In the genomic region with DNA sequence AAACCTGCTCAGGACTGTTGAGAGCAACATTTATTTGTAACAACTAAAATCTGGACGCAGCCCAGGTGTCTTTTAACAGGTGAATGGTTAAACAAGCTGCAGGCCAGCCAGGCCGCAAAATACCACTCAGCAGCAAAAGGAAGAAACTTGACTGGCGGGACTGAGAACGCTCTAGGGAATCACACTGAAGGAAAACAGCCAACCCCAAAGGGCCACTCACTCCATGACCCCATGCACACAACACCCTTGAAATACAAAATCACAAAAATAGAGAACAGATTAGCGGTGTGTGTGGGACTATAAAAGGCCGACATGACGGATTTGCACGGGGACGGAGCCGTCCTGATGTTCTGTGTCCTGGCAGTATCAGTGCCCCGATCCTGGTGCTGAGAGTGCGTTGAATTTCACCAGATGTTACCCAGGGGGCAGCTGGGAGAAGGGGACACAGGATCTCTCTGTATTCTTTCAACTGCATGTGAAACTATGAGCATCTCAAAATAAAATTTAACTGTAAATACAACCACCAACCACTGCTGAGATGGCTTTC, we compare ENCODE assay signal across 8 cellular contexts. TPM values are rescaled to one million over a fixed set of nuclear protein-coding genes. Genes with fewer than 3 reads are reported as not detected.
DNase-seq lines count a peak whose midpoint lies in the region; ATAC-seq and TF ChIP-seq lines count a peak whose summit lies in the region.
"Had no signal": no experiment of that assay in that cellular context is flagged by ENCODE, and none has a peak within 500 bp of the region (broad histone marks: within the 10 kb centered on the region; RNA-seq: fewer than 3 reads in every experiment).

No MANE protein-coding gene starts in this region.

- no peaks in the 10 kb centered on the region; the same call in 1 of the 2 replicates for H3F3A ChIP-seq in GM23338 (replicated peaks; ENCODE audit: low read depth)

- TF ChIP-seq POLR2A in Peyer's patch (IDR thresholded peaks at IDR 0.05) (no peak), gastrocnemius medialis (IDR thresholded peaks at IDR 0.05) (no peak)

- 50% methylated on average over 12 of the region's 12 CpGs for WGBS in right cardiac atrium

- H3K9me2 ChIP-seq in GM23338 (ENCODE audit: insufficient read depth): no peaks in the 10 kb centered on the region

- H3K4me3 Mint-ChIP-seq in GM23338: no peak overlapping the region

- no peaks in the 10 kb centered on the region for H3K36me3 ChIP-seq in GM23338 (ENCODE audit: insufficient read depth)
- H3K36me3 ChIP-seq in Peyer's patch: peaks cover 0 to 23% (median 0%) of the 10 kb centered on the region in 3 donors
- H3K36me3 ChIP-seq in gastrocnemius medialis: no peaks in the 10 kb centered on the region

- H3K27me3 ChIP-seq in GM23338 (ENCODE audit: insufficient read depth) (peaks cover 96% of the 10 kb centered on the region), Peyer's patch (no peaks in the 10 kb centered on the region), right cardiac atrium (ENCODE audit: control insufficient read depth, insufficient read depth) (no peaks in the 10 kb centered on the region), gastrocnemius medialis (no peaks in the 10 kb centered on the region)

- peaks cover 83% of the 10 kb centered on the region for H4K20me1 ChIP-seq in GM23338 (replicated peaks; ENCODE audit: insufficient read depth)

- H3K9me3 Mint-ChIP-seq in GM23338: no peaks in the 10 kb centered on the region

- peak overlapping the region; percentile 15; the same call in 1 of the 2 replicates for H3K4me2 ChIP-seq in GM23338

- peaks cover 16% of the 10 kb centered on the region for H3K79me2 ChIP-seq in GM23338 (replicated peaks; ENCODE audit: insufficient read depth)

- no peak overlapping the region for H3K27ac Mint-ChIP-seq in GM23338

- H3K27me3 Mint-ChIP-seq in GM23338 (ENCODE audit: insufficient read depth, low read depth, poor library complexity): peaks cover 100% of the 10 kb centered on the region

- ATAC-seq in GM23338: no peak
- no peak for ATAC-seq in right cardiac atrium
- no peak for ATAC-seq in gastrocnemius medialis

- DNase-seq in GM23338 (ENCODE audit: low spot score) (no peak), Peyer's patch (peak in 2 of 3 donors; percentile 37 to 42), right cardiac atrium (peak in 1 of 3 donors; percentile 39), gastrocnemius medialis (no peak), SHP77 treated with DMSO at 0.1 percent for 48 hours (lab: John Stamatoyannopoulos, UW) (no peak), retina (no peak)
- DNase-seq in activated CD4-positive, alpha-beta T cell treated with anti-CD3 and anti-CD28 coated beads for 1 hour: no peak
- DNase-seq: NCI-H1436 treated with DMSO at 0.1 percent for 48 hours had no signal

- H3K4me3 ChIP-seq in GM23338 (no peak overlapping the region), Peyer's patch (no peak overlapping the region), right cardiac atrium (ENCODE audit: low read length) (peak overlapping the region; percentile 6), gastrocnemius medialis (peak overlapping the region in 2 of 4 donors; percentile 45 to 53)

- no peak overlapping the region for H2AFZ ChIP-seq in GM23338

- TF ChIP-seq CTCF in GM23338 (conservative IDR thresholded peaks at IDR 0.05; ENCODE audit: low read depth in 2 of 2) (no peak), Peyer's patch (IDR thresholded peaks at IDR 0.05) (no peak), gastrocnemius medialis (IDR thresholded peaks at IDR 0.05 in 4 of 5, conservative IDR thresholded peaks at IDR 0.05 in 1 of 5) (no peak)

- intact Hi-C loops in right cardiac atrium (cut with DNase I): no loop called here
- intact Hi-C loops in gastrocnemius medialis (cut with DNase I; ENCODE audit: low total_unique reads): no loop called here

- H3K4me1 Mint-ChIP-seq in GM23338: peaks cover 36% of the 10 kb centered on the region

- H3K27ac ChIP-seq in GM23338 (ENCODE audit: low read depth) (no peak overlapping the region), Peyer's patch (peak overlapping the region in 3 of 4 donors; percentile 67 to 74 (median 72)), right cardiac atrium (ENCODE audit: low read length) (peak overlapping the region; percentile 83), gastrocnemius medialis (peak overlapping the region; percentile 61 to 87 (median 79))

- peaks cover 34% of the 10 kb centered on the region for H3K36me3 Mint-ChIP-seq in GM23338 (ENCODE audit: low read depth)

- H3K4me1 ChIP-seq in GM23338 (ENCODE audit: insufficient read depth) (peaks cover 37% of the 10 kb centered on the region), Peyer's patch (peaks cover 13 to 64% (median 27%) of the 10 kb centered on the region in 4 donors), right cardiac atrium (ENCODE audit: control insufficient read depth, insufficient read depth, low read length) (peaks cover 23% of the 10 kb centered on the region), gastrocnemius medialis (peaks cover 56 to 96% of the 10 kb centered on the region in 2 donors)

- in situ Hi-C loops in gastrocnemius medialis (cut with MboI; ENCODE audit: low sequenced_read_pairs in 4 of 4): no loop called here

- H3K9me3 ChIP-seq in Peyer's patch: no peaks in the 10 kb centered on the region
- no peaks in the 10 kb centered on the region for H3K9me3 ChIP-seq in right cardiac atrium (ENCODE audit: control insufficient read depth, low read length)
- no peaks in the 10 kb centered on the region for H3K9me3 ChIP-seq in gastrocnemius medialis

TF ChIP-seq in GM23338, 12 proteins besides CTCF, POLR2A, EP300 and RAD21 (continues in another document):
- no peak for TF ChIP-seq NANOG (IDR thresholded peaks at IDR 0.05; ENCODE audit: borderline replicate concordance)
- TF ChIP-seq, protein P1, sequence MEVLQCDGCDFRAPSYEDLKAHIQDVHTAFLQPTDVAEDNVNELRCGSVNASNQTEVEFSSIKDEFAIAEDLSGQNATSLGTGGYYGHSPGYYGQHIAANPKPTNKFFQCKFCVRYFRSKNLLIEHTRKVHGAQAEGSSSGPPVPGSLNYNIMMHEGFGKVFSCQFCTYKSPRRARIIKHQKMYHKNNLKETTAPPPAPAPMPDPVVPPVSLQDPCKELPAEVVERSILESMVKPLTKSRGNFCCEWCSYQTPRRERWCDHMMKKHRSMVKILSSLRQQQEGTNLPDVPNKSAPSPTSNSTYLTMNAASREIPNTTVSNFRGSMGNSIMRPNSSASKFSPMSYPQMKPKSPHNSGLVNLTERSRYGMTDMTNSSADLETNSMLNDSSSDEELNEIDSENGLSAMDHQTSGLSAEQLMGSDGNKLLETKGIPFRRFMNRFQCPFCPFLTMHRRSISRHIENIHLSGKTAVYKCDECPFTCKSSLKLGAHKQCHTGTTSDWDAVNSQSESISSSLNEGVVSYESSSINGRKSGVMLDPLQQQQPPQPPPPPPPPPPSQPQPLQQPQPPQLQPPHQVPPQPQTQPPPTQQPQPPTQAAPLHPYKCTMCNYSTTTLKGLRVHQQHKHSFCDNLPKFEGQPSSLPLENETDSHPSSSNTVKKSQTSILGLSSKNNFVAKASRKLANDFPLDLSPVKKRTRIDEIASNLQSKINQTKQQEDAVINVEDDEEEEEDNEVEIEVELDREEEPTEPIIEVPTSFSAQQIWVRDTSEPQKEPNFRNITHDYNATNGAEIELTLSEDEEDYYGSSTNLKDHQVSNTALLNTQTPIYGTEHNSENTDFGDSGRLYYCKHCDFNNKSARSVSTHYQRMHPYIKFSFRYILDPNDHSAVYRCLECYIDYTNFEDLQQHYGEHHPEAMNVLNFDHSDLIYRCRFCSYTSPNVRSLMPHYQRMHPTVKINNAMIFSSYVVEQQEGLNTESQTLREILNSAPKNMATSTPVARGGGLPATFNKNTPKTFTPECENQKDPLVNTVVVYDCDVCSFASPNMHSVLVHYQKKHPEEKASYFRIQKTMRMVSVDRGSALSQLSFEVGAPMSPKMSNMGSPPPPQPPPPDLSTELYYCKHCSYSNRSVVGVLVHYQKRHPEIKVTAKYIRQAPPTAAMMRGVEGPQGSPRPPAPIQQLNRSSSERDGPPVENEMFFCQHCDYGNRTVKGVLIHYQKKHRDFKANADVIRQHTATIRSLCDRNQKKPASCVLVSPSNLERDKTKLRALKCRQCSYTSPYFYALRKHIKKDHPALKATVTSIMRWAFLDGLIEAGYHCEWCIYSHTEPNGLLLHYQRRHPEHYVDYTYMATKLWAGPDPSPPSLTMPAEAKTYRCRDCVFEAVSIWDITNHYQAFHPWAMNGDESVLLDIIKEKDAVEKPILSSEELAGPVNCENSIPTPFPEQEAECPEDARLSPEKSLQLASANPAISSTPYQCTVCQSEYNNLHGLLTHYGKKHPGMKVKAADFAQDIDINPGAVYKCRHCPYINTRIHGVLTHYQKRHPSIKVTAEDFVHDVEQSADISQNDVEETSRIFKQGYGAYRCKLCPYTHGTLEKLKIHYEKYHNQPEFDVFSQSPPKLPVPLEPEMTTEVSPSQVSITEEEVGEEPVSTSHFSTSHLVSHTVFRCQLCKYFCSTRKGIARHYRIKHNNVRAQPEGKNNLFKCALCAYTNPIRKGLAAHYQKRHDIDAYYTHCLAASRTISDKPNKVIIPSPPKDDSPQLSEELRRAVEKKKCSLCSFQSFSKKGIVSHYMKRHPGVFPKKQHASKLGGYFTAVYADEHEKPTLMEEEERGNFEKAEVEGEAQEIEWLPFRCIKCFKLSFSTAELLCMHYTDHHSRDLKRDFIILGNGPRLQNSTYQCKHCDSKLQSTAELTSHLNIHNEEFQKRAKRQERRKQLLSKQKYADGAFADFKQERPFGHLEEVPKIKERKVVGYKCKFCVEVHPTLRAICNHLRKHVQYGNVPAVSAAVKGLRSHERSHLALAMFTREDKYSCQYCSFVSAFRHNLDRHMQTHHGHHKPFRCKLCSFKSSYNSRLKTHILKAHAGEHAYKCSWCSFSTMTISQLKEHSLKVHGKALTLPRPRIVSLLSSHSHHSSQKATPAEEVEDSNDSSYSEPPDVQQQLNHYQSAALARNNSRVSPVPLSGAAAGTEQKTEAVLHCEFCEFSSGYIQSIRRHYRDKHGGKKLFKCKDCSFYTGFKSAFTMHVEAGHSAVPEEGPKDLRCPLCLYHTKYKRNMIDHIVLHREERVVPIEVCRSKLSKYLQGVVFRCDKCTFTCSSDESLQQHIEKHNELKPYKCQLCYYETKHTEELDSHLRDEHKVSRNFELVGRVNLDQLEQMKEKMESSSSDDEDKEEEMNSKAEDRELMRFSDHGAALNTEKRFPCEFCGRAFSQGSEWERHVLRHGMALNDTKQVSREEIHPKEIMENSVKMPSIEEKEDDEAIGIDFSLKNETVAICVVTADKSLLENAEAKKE (CRISPR knock-in tag; IDR thresholded peaks at IDR 0.05): no peak

RNA-seq across cellular contexts. Expression of a gene that starts 23.0 kb away (rescaled TPM):
- 10.4 and 10.9 TPM in 2 replicates for total RNA-seq in GM23338 (2014; rRNA removed; shearing (Covaris generic))
- polyA plus RNA-seq in GM23338 (2016; fragmentation: Nextera tagmentation; extraction: Ambion mirVana) (6.7 and 6.8 TPM in 2 replicates), right cardiac atrium (21.1 TPM)
- total RNA-seq in Peyer's patch (10 to 100 TPM; 49.5 to 92.8 (median 58.4) TPM), right cardiac atrium (10 to 100 TPM; 17.9 to 22.2 (median 18.9) TPM), gastrocnemius medialis (1 to 10 TPM; 4.8 to 8.2 (median 7.6) TPM)

RNA-seq across cellular contexts. Expression of a gene that starts 37.6 kb away (rescaled TPM):
- total RNA-seq in GM23338 (2014; rRNA removed; shearing (Covaris generic)): 19.9 and 22.1 TPM in 2 replicates
- polyA plus RNA-seq in GM23338 (2016; fragmentation: Nextera tagmentation; extraction: Ambion mirVana) (6.7 and 8.0 TPM in 2 replicates), right cardiac atrium (34.9 TPM)
- total RNA-seq in Peyer's patch (100 to 1,000 TPM; 208 to 265 (median 238) TPM), right cardiac atrium (10 to 100 TPM; 25.0 to 48.7 (median 34.2) TPM), gastrocnemius medialis (10 to 100 TPM in 3 of 4 donors, 1 to 10 TPM in 1; 9.3 to 14.8 (median 14.5) TPM)

Comparison
In these comparisons a context has a peak if more than half of its experiments do, and no peak if none do; other contexts are left out.
1. DNase-seq: peak in Peyer's patch (2 of 3); none in GM23338 (single experiment), gastrocnemius medialis (0 of 2), SHP77 treated with DMSO at 0.1 percent for 48 hours (single experiment), activated CD4-positive, alpha-beta T cell treated with anti-CD3 and anti-CD28 coated beads for 1 hour (single experiment) and retina (single experiment).